ENCODE assay signal across 23 cellular contexts in genomic region chr2:48424866-48425265, GRCh38.
"Had no signal": no experiment of that assay in that cellular context is flagged by ENCODE, and none has a peak within 500 bp of the region (broad histone marks: within the 10 kb centered on the region; RNA-seq: fewer than 3 reads in every experiment).

No MANE protein-coding gene starts in this region.

- H3K4me3 Mint-ChIP-seq: dendritic cell treated with granulocyte-macrophage colony-stimulating factor and Interleukin-4, amounts not matched to agents 40 ng/mL and 50 ng/mL, for 4 days; natural killer cell; neural progenitor cell; type B pancreatic cell had no signal

- H3K27me3 ChIP-seq: esophagus squamous epithelium, heart left ventricle, right atrium auricular region, stomach, suprapubic skin, thyroid gland had no signal

- H3K79me2 ChIP-seq: parathyroid adenoma had no signal

- H3K27ac ChIP-seq: esophagus squamous epithelium, heart left ventricle, neural progenitor cell, parathyroid adenoma, right atrium auricular region, sigmoid colon, skin epidermis, stomach, suprapubic skin, thyroid gland had no signal

- ATAC-seq: heart left ventricle, left lobe of liver, natural killer cell had no signal

- H3K4me2 ChIP-seq: neural progenitor cell had no signal

- FAIRE-seq: colon, islet of Langerhans, urothelium cell line had no signal

- H3K36me3 Mint-ChIP-seq: natural killer cell, neural progenitor cell, type B pancreatic cell had no signal

- H3K4me3 ChIP-seq: esophagus squamous epithelium, heart left ventricle, neural progenitor cell, right atrium auricular region, sigmoid colon, skin epidermis, stomach, suprapubic skin, thyroid gland had no signal

- H3K9me3 Mint-ChIP-seq: dendritic cell treated with granulocyte-macrophage colony-stimulating factor and Interleukin-4, amounts not matched to agents 40 ng/mL and 50 ng/mL, for 4 days; natural killer cell; neural progenitor cell; type B pancreatic cell had no signal

- H2AFZ ChIP-seq: neural progenitor cell, parathyroid adenoma had no signal

- H3K36me3 ChIP-seq: esophagus squamous epithelium, heart left ventricle, neural progenitor cell, right atrium auricular region, sigmoid colon, stomach, suprapubic skin, thyroid gland had no signal

- H3K27ac Mint-ChIP-seq: dendritic cell treated with granulocyte-macrophage colony-stimulating factor and Interleukin-4, amounts not matched to agents 40 ng/mL and 50 ng/mL, for 4 days; natural killer cell; neural progenitor cell; type B pancreatic cell had no signal

- H3K9ac ChIP-seq: neural progenitor cell, parathyroid adenoma had no signal

- H3K27me3 Mint-ChIP-seq: dendritic cell treated with granulocyte-macrophage colony-stimulating factor and Interleukin-4, amounts not matched to agents 40 ng/mL and 50 ng/mL, for 4 days had no signal

- H3K9me3 ChIP-seq: esophagus squamous epithelium, heart left ventricle, right atrium auricular region, sigmoid colon, stomach, suprapubic skin, thyroid gland had no signal

- DNase-seq: esophagus squamous epithelium; foreskin fibroblast; heart left ventricle; kidney glomerular epithelial cell; mammary epithelial cell; natural killer cell; occipital lobe; sigmoid colon; stimulated activated CD4-positive, alpha-beta T cell treated with anti-CD3 and anti-CD28 coated beads, Interleukin-2, amount 100 ng/mL, for 24 hours; stimulated activated naive CD4-positive, alpha-beta T cell; stomach; thyroid gland had no signal
